ENCODE assay signal across 10 cellular contexts in the genomic region with DNA sequence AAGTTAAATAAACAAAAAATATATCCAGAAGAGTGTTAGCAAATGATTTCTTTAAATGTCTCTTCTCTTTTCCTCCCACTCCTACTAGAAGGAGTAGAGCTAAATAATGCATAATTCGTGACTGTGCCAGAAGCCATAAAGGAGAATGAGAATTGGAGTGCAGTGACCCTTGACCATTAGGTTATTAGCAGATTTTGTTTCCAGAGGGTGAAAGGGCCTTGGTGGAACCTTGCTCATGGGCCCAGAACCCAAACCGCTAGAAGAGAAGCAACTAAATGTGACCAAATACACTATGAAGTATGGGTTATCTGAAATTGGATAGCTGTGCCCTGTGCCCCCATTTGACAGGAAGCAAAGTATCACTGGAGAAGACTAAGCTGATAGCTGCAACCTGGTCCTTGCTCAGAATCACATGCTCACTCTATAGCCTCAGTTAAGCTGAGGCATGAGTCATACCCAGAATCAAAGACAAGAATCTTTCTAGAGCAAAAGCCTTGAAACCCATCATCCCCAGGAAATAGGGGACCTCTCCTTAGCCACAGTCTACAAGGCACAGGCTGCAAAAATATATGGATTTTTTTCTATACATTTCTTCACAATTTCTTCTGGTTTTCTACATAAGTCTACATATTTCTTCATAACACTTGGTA. TPM values are rescaled to one million over a fixed set of nuclear protein-coding genes. Genes with fewer than 3 reads are reported as not detected.
A peak's percentile ranks its signal among the peaks of the same experiment; 100 is the strongest.
DNase-seq lines count a peak whose midpoint lies in the region; ATAC-seq, FAIRE-seq and TF ChIP-seq lines count a peak whose summit lies in the region.
"Had no signal": no experiment of that assay in that cellular context is flagged by ENCODE, and none has a peak within 500 bp of the region (broad histone marks: within the 10 kb centered on the region; RNA-seq: fewer than 3 reads in every experiment).

No MANE protein-coding gene starts in this region.

- no peak overlapping the region for H4K5ac ChIP-seq in H9 (ENCODE audit: insufficient read length, low read depth, low read length)

- no peaks in the 10 kb centered on the region for H3K9me3 ChIP-seq in pancreas
- H3K9me3 ChIP-seq in H9 (ENCODE audit: control insufficient read depth, low read depth, low read length), result no peaks in the 10 kb centered on the region

- no peak for TF ChIP-seq CTCF in pancreas (IDR thresholded peaks at IDR 0.05)
- TF ChIP-seq CTCF in H9 (conservative IDR thresholded peaks at IDR 0.05), result no peak

- 69 to 73% methylated on average over 2 of the region's 2 CpGs for WGBS in pancreas, 2 donors
- no CpG with 5 or more reads among the region's 2 CpGs for WGBS in H9 (ENCODE audit: extremely low coverage, insufficient read length, low lambda C conversion rate)

- no peaks in the 10 kb centered on the region for H3K23me2 ChIP-seq in H9 (ENCODE audit: insufficient read length, low read depth, low read length, poor library complexity, severe bottlenecking)

- no peaks in the 10 kb centered on the region for H3K27me3 ChIP-seq in pancreas
- H3K27me3 ChIP-seq in H9 (ENCODE audit: insufficient read depth, low read length), result no peaks in the 10 kb centered on the region

- no peak overlapping the region for H3K23ac ChIP-seq in H9 (ENCODE audit: insufficient read length, low read depth, low read length)

- H3K4me3 Mint-ChIP-seq in H9, result no peak overlapping the region

- H3K4me3 ChIP-seq in pancreas, result no peak overlapping the region

- H3T11ph ChIP-seq in H9 (ENCODE audit: low read length), result no peak overlapping the region

- H2BK5ac ChIP-seq in H9 (ENCODE audit: insufficient read length, low read length), result no peak overlapping the region

- peaks cover 8 to 9% of the 10 kb centered on the region in 2 experiments; a peak in 4 of 5 replicates for H3K9me3 Mint-ChIP-seq in H9

- no peaks in the 10 kb centered on the region for H3K79me1 ChIP-seq in H9 (ENCODE audit: insufficient read depth, low read depth, low read length, poor library complexity, severe bottlenecking)

- H2BK12ac ChIP-seq in H9 (ENCODE audit: insufficient read length, low read depth, low read length), result no peak overlapping the region

- 0 out of 4 replicates have a peak, but pooled peaks cover 0 to 3% of the 10 kb centered on the region in 2 experiments for H3K4me1 Mint-ChIP-seq in H9

- peak; percentile 51 for ATAC-seq in GM18498 (IDR thresholded peaks at IDR 0.05; ENCODE audit: unreplicated experiment)
- peak; percentile 45 for ATAC-seq in GM21423 (IDR thresholded peaks at IDR 0.05; ENCODE audit: unreplicated experiment)
- peak; percentile 71 for ATAC-seq in HG03520 (IDR thresholded peaks at IDR 0.05; ENCODE audit: unreplicated experiment)
- ATAC-seq in esophagus mucosa, result peak; percentile 15
- ATAC-seq in pancreas, result no peak

- intact Hi-C loops in pancreas (cut with DNase I) (no loop called here), cardiac septum (cut with DNase I) (no loop called here)

- H3K56ac ChIP-seq in H9 (ENCODE audit: insufficient read length, low read depth, low read length), result no peak overlapping the region

- H2AFZ ChIP-seq in H9 (ENCODE audit: low read length), result no peak overlapping the region

- no peak overlapping the region for H2BK120ac ChIP-seq in H9 (ENCODE audit: low read depth, low read length, poor library complexity, severe bottlenecking)

- H3K4me1 ChIP-seq in pancreas (no peaks in the 10 kb centered on the region), H9 (ENCODE audit: insufficient read depth, low read length) (no peaks in the 10 kb centered on the region)

- H2BK15ac ChIP-seq in H9 (ENCODE audit: low read depth, low read length), result no peak overlapping the region

- no peak overlapping the region for H4K8ac ChIP-seq in H9 (replicated peaks; ENCODE audit: insufficient read length, low read depth, low read length)

- no peak overlapping the region for H3K27ac ChIP-seq in pancreas
- no peak overlapping the region for H3K27ac ChIP-seq in H9 (ENCODE audit: insufficient read length, low read depth, low read length)

- no peak overlapping the region for H2AK5ac ChIP-seq in H9 (ENCODE audit: insufficient read length, low read length)

- no peak for FAIRE-seq in pancreas (lab: Jason Lieb, UNC)
- FAIRE-seq: TTC549 had no signal

- no peak overlapping the region for H3K14ac ChIP-seq in H9 (ENCODE audit: insufficient read depth, low read length)

- no peak overlapping the region for H2BK20ac ChIP-seq in H9 (ENCODE audit: low read depth, low read length, poor library complexity, severe bottlenecking)

- no peaks in the 10 kb centered on the region for H3K79me2 ChIP-seq in H9 (ENCODE audit: insufficient read depth, low read length)

- no peak overlapping the region for H3K4me2 ChIP-seq in H9 (ENCODE audit: insufficient read depth, insufficient read length, low read length)

- no peaks in the 10 kb centered on the region; the same call in 1 of the 2 replicates for H3K27me3 Mint-ChIP-seq in H9 (ENCODE audit: low read depth)

- H3K27ac Mint-ChIP-seq in H9, result no peak overlapping the region; a peak in 1 of 7 replicates

- no peaks in the 10 kb centered on the region for H4K20me1 ChIP-seq in H9 (ENCODE audit: control insufficient read depth, insufficient read depth, insufficient read length)

- H4K91ac ChIP-seq in H9 (ENCODE audit: insufficient read length, low read depth, low read length), result no peak overlapping the region

- no peak overlapping the region for H3K18ac ChIP-seq in H9 (ENCODE audit: insufficient read length, low read depth, low read length)

- H3K36me3 Mint-ChIP-seq in H9 (ENCODE audit: insufficient read depth in 1 of 3, low read depth in 3 of 3), result no peaks in the 10 kb centered on the region

- no peaks in the 10 kb centered on the region for H3K36me3 ChIP-seq in pancreas

- no peak overlapping the region for H3K9ac ChIP-seq in H9 (ENCODE audit: extremely low read depth, insufficient read length, low read length)

- H3K4ac ChIP-seq in H9 (ENCODE audit: low read depth, low read length), result no peak overlapping the region

- no peak for DNase-seq in pancreas
- DNase-seq in middle frontal gyrus (ENCODE audit: extremely low spot score, low spot score), result no peak
- no peak for DNase-seq in cardiac septum (ENCODE audit: low spot score)
- no peak for DNase-seq in H9

RNA-seq across cellular contexts. Expression of a gene that starts 36.3 kb away (rescaled TPM):
- total RNA-seq in esophagus mucosa (not detected), pancreas (not detected), cardiac septum (not detected), H9 (2021) (not detected in 2 replicates)
- 1 to 10 TPM in 1 of 2 donors, not detected in 1; 1.7 TPM for polyA plus RNA-seq in pancreas
- total RNA-seq: lung microvascular endothelial cell had no signal

RNA-seq across cellular contexts. Expression of a gene that starts 45.5 kb away (rescaled TPM):
- total RNA-seq in esophagus mucosa, result 1.7 TPM
- total RNA-seq in pancreas, result 1 to 10 TPM in 4 of 6 donors, under 1 TPM in 2; 0.04 to 3.9 (median 2.3) TPM
- polyA plus RNA-seq in pancreas, result under 1 TPM; 0.23 to 0.52 TPM
- 0.92 TPM for total RNA-seq in cardiac septum
- not detected in 2 replicates for total RNA-seq in H9 (2021)

Comparison
In these comparisons a context has a peak if more than half of its experiments do, and no peak if none do; other contexts are left out.
1. ATAC-seq: peak in GM18498 (single experiment), GM21423 (single experiment), HG03520 (single experiment) and esophagus mucosa (single experiment); none in pancreas (0 of 4).